19 cellular contexts compared by ENCODE assay signal in genomic region chr1:107362468-107362867, GRCh38.
DNase-seq lines count a peak whose midpoint lies in the region; ATAC-seq and TF ChIP-seq lines count a peak whose summit lies in the region.
"Had no signal": no experiment of that assay in that cellular context is flagged by ENCODE, and none has a peak within 500 bp of the region (broad histone marks: within the 10 kb centered on the region; RNA-seq: fewer than 3 reads in every experiment).

No MANE protein-coding gene starts in this region.

- in situ Hi-C loops in gastrocnemius medialis (cut with MboI; ENCODE audit: low sequenced_read_pairs in 4 of 4): no loop called here

- H3K4me1 Mint-ChIP-seq in nephron progenitor cell: peaks cover 22% of the 10 kb centered on the region

- CTCF ChIA-PET in OCI-LY7 (lab: Charles Lee; ENCODE audit: unreplicated experiment): interaction anchor here (0.5 to 1.1 kb wide), 3 partner anchors 9 to 168 kb away, joined by 3 to 4 read pairs (median 4); no protein-coding TSS in a partner anchor

- peak overlapping the region; percentile 59 for H3K4me2 ChIP-seq in OCI-LY7 (ENCODE audit: low read length)
- H3K4me2 ChIP-seq: hepatocyte had no signal

- H3K9me3 ChIP-seq in OCI-LY7 (ENCODE audit: low read length) (no peaks in the 10 kb centered on the region), gastrocnemius medialis (no peaks in the 10 kb centered on the region), left ventricle myocardium inferior (replicated peaks) (no peaks in the 10 kb centered on the region)
- H3K9me3 ChIP-seq: HAP-1, thoracic aorta had no signal

- H3K9me2 ChIP-seq in OCI-LY7 (ENCODE audit: insufficient read depth, low read length): no peaks in the 10 kb centered on the region

- peak overlapping the region; percentile 93 for H2AFZ ChIP-seq in OCI-LY7 (ENCODE audit: low read length)
- H2AFZ ChIP-seq: hepatocyte had no signal

- POLR2A ChIA-PET in OCI-LY7 (lab: Charles Lee): interaction anchor here (0.6 to 1.9 kb wide), 14 partner anchors 8 to 1621 kb away, joined by 3 to 11 read pairs (median 3); no protein-coding TSS in a partner anchor

- H3K4me3 ChIP-seq in OCI-LY7 (ENCODE audit: low read depth, low read length, poor library complexity, severe bottlenecking) (peak overlapping the region; percentile 5), gastrocnemius medialis (no peak overlapping the region), left ventricle myocardium inferior (no peak overlapping the region)
- H3K4me3 ChIP-seq: HAP-1, hepatocyte, thoracic aorta had no signal

- no peak overlapping the region for H3K4me3 Mint-ChIP-seq in nephron progenitor cell
- H3K4me3 Mint-ChIP-seq: activated T-cell treated with anti-CD3 and anti-CD28 coated beads, Interleukin-2, amount 50 U/mL, for 24 hours had no signal

- no peaks in the 10 kb centered on the region for H4K20me1 ChIP-seq in OCI-LY7 (ENCODE audit: insufficient read depth, low read length)

- no peaks in the 10 kb centered on the region for H3K27me3 Mint-ChIP-seq in nephron progenitor cell (ENCODE audit: low read depth, poor library complexity)
- H3K27me3 Mint-ChIP-seq: activated T-cell treated with anti-CD3 and anti-CD28 coated beads, Interleukin-2, amount 50 U/mL, for 24 hours had no signal

- peak; percentile 31 for DNase-seq in OCI-LY7 (ENCODE audit: low spot score)
- DNase-seq in gastrocnemius medialis: no peak
- DNase-seq in left ventricle myocardium inferior: no peak
- no peak for DNase-seq in nephron progenitor cell
- DNase-seq: activated T-cell treated with anti-CD3 and anti-CD28 coated beads, Interleukin-2, amount 50 U/mL, for 24 hours; AML-193; DMS 273 treated with DMSO at 0.1 percent for 48 hours; kidney glomerular epithelial cell; MV-4-11; NCI-H774; stimulated activated CD4-positive, alpha-beta T cell treated with anti-CD3 and anti-CD28 coated beads, Interleukin-4, amount 100 ng/mL, for 24 hours had no signal

- TF ChIP-seq POLR2A in gastrocnemius medialis (IDR thresholded peaks at IDR 0.05): no peak

- TF ChIP-seq CTCF in OCI-LY7 (conservative IDR thresholded peaks at IDR 0.05; ENCODE audit: low read length) (no peak), gastrocnemius medialis (IDR thresholded peaks at IDR 0.05 in 4 of 5, conservative IDR thresholded peaks at IDR 0.05 in 1 of 5) (no peak), left ventricle myocardium inferior (IDR thresholded peaks at IDR 0.05; ENCODE audit: borderline replicate concordance) (no peak), nephron progenitor cell (IDR thresholded peaks at IDR 0.05) (no peak)

- ATAC-seq in GM18868 (IDR thresholded peaks at IDR 0.05; ENCODE audit: unreplicated experiment) (peak; percentile 69), GM21526 (IDR thresholded peaks at IDR 0.05; ENCODE audit: low FRiP score, unreplicated experiment) (peak; percentile 73), HG02938 (IDR thresholded peaks at IDR 0.05; ENCODE audit: unreplicated experiment) (peak; percentile 44), gastrocnemius medialis (no peak), HG03175 (IDR thresholded peaks at IDR 0.05; ENCODE audit: unreplicated experiment) (no peak)
- ATAC-seq: activated naive CD4-positive, alpha-beta T cell treated with anti-CD3 and anti-CD28 coated beads, Interleukin-2, amount 50 U/mL, for 72 hours had no signal

- H3K79me2 ChIP-seq in OCI-LY7 (ENCODE audit: insufficient read depth, low read depth, low read length): no peaks in the 10 kb centered on the region; the same call in 1 of the 2 replicates
- H3K79me2 ChIP-seq: hepatocyte had no signal

- no peak overlapping the region for H3K27ac Mint-ChIP-seq in nephron progenitor cell
- H3K27ac Mint-ChIP-seq: activated naive CD4-positive, alpha-beta T cell treated with anti-CD3 and anti-CD28 coated beads, Interleukin-2, amount 50 U/mL, for 72 hours; activated T-cell treated with anti-CD3 and anti-CD28 coated beads, Interleukin-2, amount 50 U/mL, for 24 hours had no signal

- no peaks in the 10 kb centered on the region for H3K36me3 Mint-ChIP-seq in nephron progenitor cell (ENCODE audit: low read depth)
- H3K36me3 Mint-ChIP-seq: activated naive CD4-positive, alpha-beta T cell treated with anti-CD3 and anti-CD28 coated beads, Interleukin-2, amount 50 U/mL, for 72 hours had no signal

- BruUV-seq in OCI-LY7 (replicated peaks; lab: Mats Ljungman, UMichigan): no TSS peak

- H3K9me3 Mint-ChIP-seq in nephron progenitor cell: no peaks in the 10 kb centered on the region
- H3K9me3 Mint-ChIP-seq: activated naive CD4-positive, alpha-beta T cell treated with anti-CD3 and anti-CD28 coated beads, Interleukin-2, amount 50 U/mL, for 72 hours; activated T-cell treated with anti-CD3 and anti-CD28 coated beads, Interleukin-2, amount 50 U/mL, for 24 hours had no signal

- peaks cover 58% of the 10 kb centered on the region for H3K4me1 ChIP-seq in OCI-LY7 (ENCODE audit: insufficient read depth, low read length, poor library complexity, severe bottlenecking)
- no peaks in the 10 kb centered on the region for H3K4me1 ChIP-seq in gastrocnemius medialis
- H3K4me1 ChIP-seq in left ventricle myocardium inferior: no peaks in the 10 kb centered on the region
- H3K4me1 ChIP-seq: HAP-1 had no signal

- H3K36me3 ChIP-seq in OCI-LY7 (ENCODE audit: insufficient read depth, low read length) (no peaks in the 10 kb centered on the region), gastrocnemius medialis (no peaks in the 10 kb centered on the region), left ventricle myocardium inferior (no peaks in the 10 kb centered on the region)
- H3K36me3 ChIP-seq: HAP-1, thoracic aorta had no signal

- H3K27ac ChIP-seq in OCI-LY7 (ENCODE audit: low read depth, low read length, poor library complexity, severe bottlenecking) (peak overlapping the region; percentile 34), gastrocnemius medialis (no peak overlapping the region), left ventricle myocardium inferior (replicated peaks) (no peak overlapping the region)
- H3K27ac ChIP-seq: hepatocyte, thoracic aorta had no signal

- no peaks in the 10 kb centered on the region for H3K27me3 ChIP-seq in gastrocnemius medialis
- H3K27me3 ChIP-seq in left ventricle myocardium inferior (ENCODE audit: low read depth): no peaks in the 10 kb centered on the region
- H3K27me3 ChIP-seq: hepatocyte had no signal

- intact Hi-C loops in OCI-LY7 (cut with micrococcal nuclease; ENCODE audit: unreplicated experiment) (loop anchor here (5.0 kb wide), 1 partner anchor 305 kb away; the partner anchor contains the start of gene PRMT6), gastrocnemius medialis (cut with DNase I; ENCODE audit: low total_unique reads) (no loop called here), left ventricle myocardium inferior (cut with micrococcal nuclease) (no loop called here)

Comparison
In these comparisons a context has a peak if more than half of its experiments do, and no peak if none do; other contexts are left out.
1. ATAC-seq: peak in GM18868 (single experiment), GM21526 (single experiment) and HG02938 (single experiment); none in gastrocnemius medialis (0 of 2) and HG03175 (single experiment).